Comparison of ENCODE assay signal across 8 cellular contexts in genomic region chr16:12845282-12845681, GRCh38.
"Had no signal": no experiment of that assay in that cellular context is flagged by ENCODE, and none has a peak within 500 bp of the region (broad histone marks: within the 10 kb centered on the region; RNA-seq: fewer than 3 reads in every experiment).

No MANE protein-coding gene starts in this region.

- H3K4me3 ChIP-seq: GM12878 had no signal

- DNase-seq: GDM1, GF-D8 had no signal

- ATAC-seq: GM12878 had no signal

- FAIRE-seq: G401.6, GM12878, GM12891, GM12892, GM18507, GM19239 had no signal
